ENCODE assay signal across 8 cellular contexts in the genomic region with DNA sequence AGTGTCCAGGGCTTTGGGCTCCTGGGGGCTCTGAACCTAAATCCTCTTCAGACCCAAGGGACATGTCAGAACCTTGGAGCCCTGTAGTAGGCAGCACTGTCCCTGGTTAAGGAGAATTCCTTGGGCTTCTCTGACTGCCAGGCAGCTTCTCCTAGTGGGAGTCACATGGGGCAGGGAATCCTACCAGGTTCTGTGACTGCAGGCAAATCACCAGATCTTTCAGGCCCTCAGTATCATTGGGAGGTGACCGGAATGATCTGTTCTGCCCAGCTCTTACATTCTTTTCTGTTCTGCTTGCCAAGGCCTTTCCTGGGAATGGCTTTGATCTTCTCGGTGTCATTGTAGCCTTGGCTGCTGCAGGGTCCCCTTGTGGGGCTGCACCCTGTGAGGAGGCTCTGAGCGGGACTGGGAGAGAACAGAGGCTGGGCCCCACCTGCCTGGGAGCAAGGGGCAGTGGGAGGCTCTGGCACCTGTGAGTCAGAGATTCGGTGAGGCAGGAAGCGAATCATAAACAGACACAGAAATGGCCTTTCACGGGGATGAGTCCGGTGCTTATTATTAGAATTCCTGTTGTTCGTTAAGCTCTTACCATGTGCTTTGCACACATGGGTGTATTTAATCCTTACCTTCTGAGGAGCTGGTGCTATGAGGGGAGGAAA. TPM values are rescaled to one million over a fixed set of nuclear protein-coding genes. Genes with fewer than 3 reads are reported as not detected.
DNase-seq lines count a peak whose midpoint lies in the region; ATAC-seq and TF ChIP-seq lines count a peak whose summit lies in the region.

No MANE protein-coding gene starts in this region.

- no peak overlapping the region for H3K14ac ChIP-seq in neuronal stem cell (ENCODE audit: low read length)

- peaks cover 20% of the 10 kb centered on the region for H3K4me1 ChIP-seq in CD8-positive, alpha-beta T cell (ENCODE audit: insufficient read depth, low read length)
- peaks cover 0 to 4% of the 10 kb centered on the region in 2 donors for H3K4me1 ChIP-seq in neuronal stem cell (ENCODE audit: control insufficient read depth in 2 of 2, insufficient read depth in 1 of 2, low read depth in 1 of 2, low read length in 2 of 2)

- no peak overlapping the region for H2AFZ ChIP-seq in neuronal stem cell (ENCODE audit: low read length)

- no peak overlapping the region for H3K9ac ChIP-seq in neuronal stem cell (ENCODE audit: low read depth, low read length, poor library complexity)

- no peak overlapping the region for H2BK12ac ChIP-seq in neuronal stem cell (ENCODE audit: low read length)

- no peak overlapping the region for H4K91ac ChIP-seq in neuronal stem cell (ENCODE audit: low read depth, low read length, poor library complexity)

- H3K18ac ChIP-seq in neuronal stem cell (ENCODE audit: low read length): no peak overlapping the region

- CTCF ChIA-PET in CD8-positive, alpha-beta T cell (lab: Charles Lee): interaction anchor here (1.1 to 3.7 kb wide), 2 partner anchors 14 to 99 kb away, joined by 3 to 16 read pairs; no protein-coding TSS in a partner anchor
- CTCF ChIA-PET in RWPE1 (lab: Yijun Ruan, JAX): no interaction called here

- H3K4me2 ChIP-seq in neuronal stem cell (ENCODE audit: insufficient read depth, low read length, poor library complexity, severe bottlenecking): no peak overlapping the region

- intact Hi-C loops in CD8-positive, alpha-beta T cell (cut with DNase I, micrococcal nuclease): no loop called here

- H2BK15ac ChIP-seq in neuronal stem cell (ENCODE audit: low read length): no peak overlapping the region

- no CpG with 5 or more reads among the region's 8 CpGs for WGBS in neuronal stem cell (ENCODE audit: extremely low coverage in 2 of 2, insufficient read length in 2 of 2, insufficient replicate concordance in 1 of 2), 2 donors

- no peak for TF ChIP-seq CTCF in CD8-positive, alpha-beta T cell (IDR thresholded peaks at IDR 0.05)
- TF ChIP-seq CTCF in RWPE1 (conservative IDR thresholded peaks at IDR 0.05; ENCODE audit: low read depth) (no peak), endothelial cell (IDR thresholded peaks at IDR 0.05; ENCODE audit: unreplicated experiment) (no peak)

- no peak overlapping the region for H3K4me3 Mint-ChIP-seq in CD8-positive, alpha-beta T cell
- peak overlapping the region; percentile 77 for H3K4me3 Mint-ChIP-seq in endothelial cell (ENCODE audit: unreplicated experiment)

- H3K79me1 ChIP-seq in neuronal stem cell (ENCODE audit: low read depth, low read length): peaks cover 11% of the 10 kb centered on the region

- H3K27ac ChIP-seq in CD8-positive, alpha-beta T cell (ENCODE audit: low read depth, low read length): no peak overlapping the region
- H3K27ac ChIP-seq in RWPE1: peak overlapping the region; percentile 93
- H3K27ac ChIP-seq in neuronal stem cell (replicated peaks; ENCODE audit: low read length): no peak overlapping the region

- H3K4ac ChIP-seq in neuronal stem cell (ENCODE audit: low read length): no peak overlapping the region

- peak overlapping the region; percentile 82 for H3K23ac ChIP-seq in neuronal stem cell (ENCODE audit: low read depth, low read length, poor library complexity)

- no peaks in the 10 kb centered on the region for H3K27me3 Mint-ChIP-seq in CD8-positive, alpha-beta T cell (ENCODE audit: low read depth)
- H3K27me3 Mint-ChIP-seq in endothelial cell (ENCODE audit: unreplicated experiment): peaks cover 13% of the 10 kb centered on the region

- no peak overlapping the region for H3K4me3 ChIP-seq in CD8-positive, alpha-beta T cell (ENCODE audit: low read depth, low read length)
- no peak overlapping the region for H3K4me3 ChIP-seq in neuronal stem cell (ENCODE audit: low read length in 2 of 2)

- peaks cover 50% of the 10 kb centered on the region for H3K36me3 Mint-ChIP-seq in CD8-positive, alpha-beta T cell
- H3K36me3 Mint-ChIP-seq in endothelial cell (ENCODE audit: low read depth, unreplicated experiment): peaks cover 45% of the 10 kb centered on the region

- no peak for ATAC-seq in CD8-positive, alpha-beta T cell

- H4K8ac ChIP-seq in neuronal stem cell (ENCODE audit: low read depth, low read length): no peak overlapping the region

- peaks cover 23% of the 10 kb centered on the region for H3K4me1 Mint-ChIP-seq in CD8-positive, alpha-beta T cell (ENCODE audit: low read depth)
- peaks cover 62% of the 10 kb centered on the region for H3K4me1 Mint-ChIP-seq in endothelial cell (ENCODE audit: unreplicated experiment)

- H3K9me3 ChIP-seq in CD8-positive, alpha-beta T cell (ENCODE audit: low read length): no peaks in the 10 kb centered on the region
- H3K9me3 ChIP-seq in neuronal stem cell (replicated peaks in 1 of 2; ENCODE audit: control insufficient read depth in 2 of 2, insufficient read depth in 1 of 2, low read depth in 1 of 2, low read length in 2 of 2): no peaks in the 10 kb centered on the region

- no peak for DNase-seq in CD8-positive, alpha-beta T cell
- DNase-seq in RWPE1 (ENCODE audit: low spot score): peak; percentile 46
- no peak for DNase-seq in endothelial cell (ENCODE audit: low spot score)
- DNase-seq in neuronal stem cell (ENCODE audit: low spot score): no peak
- no peak for DNase-seq in epidermal melanocyte (ENCODE audit: insufficient read length, low spot score)
- no peak for DNase-seq in SKM-1 (lab: John Stamatoyannopoulos, UW; ENCODE audit: unreplicated experiment)
- no peak for DNase-seq in NCI-H446 treated with DMSO at 0.1 percent for 48 hours (lab: John Stamatoyannopoulos, UW)
- no peak for DNase-seq in effector CD8-positive, alpha-beta T cell (lab: John Stamatoyannopoulos, UW)

- POLR2A ChIA-PET in CD8-positive, alpha-beta T cell (lab: Charles Lee): interaction anchor here (0.6 to 1.1 kb wide), 2 partner anchors 37 to 60 kb away, joined by 4 to 5 read pairs; partner anchors contain the start of gene RAB1A
- POLR2A ChIA-PET in RWPE1 (lab: Yijun Ruan, JAX; ENCODE audit: low non-redundant PET): interaction anchor here (0.6 kb wide), 1 partner anchor 42 kb away, joined by 8 read pairs; no protein-coding TSS in a partner anchor

- H2BK120ac ChIP-seq in neuronal stem cell (ENCODE audit: low read depth, low read length): no peak overlapping the region

- no peaks in the 10 kb centered on the region for H3K9me3 Mint-ChIP-seq in CD8-positive, alpha-beta T cell
- no peaks in the 10 kb centered on the region for H3K9me3 Mint-ChIP-seq in endothelial cell (ENCODE audit: unreplicated experiment)

- H2AK5ac ChIP-seq in neuronal stem cell (ENCODE audit: low read depth, low read length): no peak overlapping the region

- no peaks in the 10 kb centered on the region for H3K27me3 ChIP-seq in CD8-positive, alpha-beta T cell (ENCODE audit: insufficient read depth, low read length)
- no peaks in the 10 kb centered on the region for H3K27me3 ChIP-seq in neuronal stem cell (ENCODE audit: control insufficient read depth in 3 of 3, insufficient read depth in 3 of 3, low read depth in 1 of 3, low read length in 3 of 3)

- peak overlapping the region; percentile 26 for H2BK5ac ChIP-seq in neuronal stem cell (ENCODE audit: low read length)

- peaks cover 30% of the 10 kb centered on the region for H3K36me3 ChIP-seq in CD8-positive, alpha-beta T cell (ENCODE audit: insufficient read depth, low read length)
- H3K36me3 ChIP-seq in neuronal stem cell (replicated peaks in 1 of 2; ENCODE audit: control insufficient read depth in 2 of 2, insufficient read depth in 2 of 2, low read length in 2 of 2): peaks cover 45 to 84% of the 10 kb centered on the region in 2 donors

- peak overlapping the region; percentile 78 for H3K27ac Mint-ChIP-seq in CD8-positive, alpha-beta T cell
- peak overlapping the region; percentile 89 for H3K27ac Mint-ChIP-seq in endothelial cell (ENCODE audit: unreplicated experiment)

RNA-seq across cellular contexts. Expression of gene CEP68, which starts 14.1 kb away (rescaled TPM):
- 10 to 100 TPM; 19.9 to 20.5 TPM for total RNA-seq in CD8-positive, alpha-beta T cell
- 63.3 TPM for total RNA-seq in endothelial cell (ENCODE audit: unreplicated experiment)
- 20.9 TPM for polyA plus RNA-seq in neuronal stem cell (2013, experiment 1 of 2)
- polyA plus RNA-seq in neuronal stem cell (2013, experiment 2 of 2): 21.5 TPM

RNA-seq across cellular contexts. Expression of gene RAB1A, which starts 59.6 kb away (rescaled TPM):
- 100 to 1,000 TPM; 101 to 103 TPM for total RNA-seq in CD8-positive, alpha-beta T cell
- total RNA-seq in endothelial cell (ENCODE audit: unreplicated experiment): 160 TPM
- 146 TPM for polyA plus RNA-seq in neuronal stem cell (2013, experiment 1 of 2)
- 149 TPM for polyA plus RNA-seq in neuronal stem cell (2013, experiment 2 of 2)
